In genomic region chr20:54284928-54285704, GRCh38 we compare ENCODE assay signal across 13 cellular contexts.
A peak's percentile ranks its signal among the peaks of the same experiment; 100 is the strongest.
DNase-seq lines count a peak whose midpoint lies in the region; ATAC-seq lines count a peak whose summit lies in the region.
"Had no signal": no experiment of that assay in that cellular context is flagged by ENCODE, and none has a peak within 500 bp of the region (broad histone marks: within the 10 kb centered on the region; RNA-seq: fewer than 3 reads in every experiment).

No MANE protein-coding gene starts in this region.

- no peaks in the 10 kb centered on the region for H3K27me3 Mint-ChIP-seq in activated T-cell treated with anti-CD3 and anti-CD28 coated beads, Interleukin-2, amount 50 U/mL, for 4 hours (ENCODE audit: low read depth)

- H3K4me3 Mint-ChIP-seq in activated T-cell treated with anti-CD3 and anti-CD28 coated beads, Interleukin-2, amount 50 U/mL, for 4 hours = peak overlapping the region; percentile 66

- peaks cover 21% of the 10 kb centered on the region for H3K4me1 Mint-ChIP-seq in activated T-cell treated with anti-CD3 and anti-CD28 coated beads, Interleukin-2, amount 50 U/mL, for 4 hours (ENCODE audit: low read depth)

- H3K36me3 Mint-ChIP-seq in activated T-cell treated with anti-CD3 and anti-CD28 coated beads, Interleukin-2, amount 50 U/mL, for 4 hours (ENCODE audit: insufficient read depth) = no peaks in the 10 kb centered on the region

- no peaks in the 10 kb centered on the region for H3K9me3 Mint-ChIP-seq in activated T-cell treated with anti-CD3 and anti-CD28 coated beads, Interleukin-2, amount 50 U/mL, for 4 hours

- peak; percentile 28 to 59 for DNase-seq in NOMO-1 (lab: John Stamatoyannopoulos, UW; ENCODE audit: unreplicated experiment in 2 of 2)
- no peak for DNase-seq in NOMO-1 treated with dmso at 0.1 percent for 144 hours (lab: John Stamatoyannopoulos, UW; ENCODE audit: unreplicated experiment)
- no peak for DNase-seq in activated T-cell treated with anti-CD3 and anti-CD28 coated beads, Interleukin-2, amount 50 U/mL, for 4 hours
- peak; percentile 78 for DNase-seq in renal cortical epithelial cell (ENCODE audit: low read depth)
- DNase-seq in DMS153 treated with DMSO at 0.1 percent for 48 hours (lab: John Stamatoyannopoulos, UW; ENCODE audit: unreplicated experiment) = no peak
- DNase-seq in COLO668 (lab: John Stamatoyannopoulos, UW; ENCODE audit: unreplicated experiment) = no peak
- DNase-seq: Calu3; left ventricle myocardium inferior; NCI-H2081 treated with DMSO at 0.1 percent for 48 hours; NK-92 treated with Interleukin-12 subunit alpha and Interleukin-12 subunit beta, amount 100 ng/mL, for 24 hours; small intestine had no signal

- peak; percentile 46 for ATAC-seq in HG03432 (IDR thresholded peaks at IDR 0.05; ENCODE audit: unreplicated experiment)
- ATAC-seq in activated T-cell treated with anti-CD3 and anti-CD28 coated beads, Interleukin-2, amount 50 U/mL, for 4 hours = peak; percentile 87
- ATAC-seq in GM19467 (IDR thresholded peaks at IDR 0.05; ENCODE audit: unreplicated experiment) = no peak

Comparison
In these comparisons a context has a peak if more than half of its experiments do, and no peak if none do; other contexts are left out.
1. DNase-seq: peak in NOMO-1 (2 of 2) and renal cortical epithelial cell (single experiment); none in NOMO-1 treated with dmso at 0.1 percent for 144 hours (single experiment), activated T-cell treated with anti-CD3 and anti-CD28 coated beads, Interleukin-2, amount 50 U/mL, for 4 hours (single experiment), DMS153 treated with DMSO at 0.1 percent for 48 hours (single experiment) and COLO668 (single experiment).